ENCODE assay signal across 7 cellular contexts in genomic region chr7:5636914-5637313, GRCh38. TPM values are rescaled to one million over a fixed set of nuclear protein-coding genes. Genes with fewer than 3 reads are reported as not detected.
DNase-seq lines count a peak whose midpoint lies in the region; ATAC-seq and TF ChIP-seq lines count a peak whose summit lies in the region.

No MANE protein-coding gene starts in this region.

- DNase-seq in cardiac fibroblast (ENCODE audit: low read depth in 2 of 2) (peak; percentile 88 to 93), left kidney (ENCODE audit: low read depth, low spot score) (peak; percentile 80), testis (peak; percentile 80), DMS53 (lab: John Stamatoyannopoulos, UW) (no peak)
- no peak for DNase-seq in activated naive CD4-positive, alpha-beta T cell treated with anti-CD3 and anti-CD28 coated beads, Interleukin-2, amount 50 U/mL, for 16 hours

- H3K27ac ChIP-seq in testis = peak overlapping the region; percentile 53 to 69

- TF ChIP-seq POLR2A in testis (IDR thresholded peaks at IDR 0.05) = no peak

- no peak for ATAC-seq in GM19324 (IDR thresholded peaks at IDR 0.05; ENCODE audit: low FRiP score, unreplicated experiment)

- intact Hi-C loops in testis (cut with DNase I; ENCODE audit: low total_unique reads) = no loop called here

- no peaks in the 10 kb centered on the region for H3K36me3 ChIP-seq in testis (ENCODE audit: low read depth, missing control alignments)

- H3K9me3 ChIP-seq in testis = no peaks in the 10 kb centered on the region

- H3K4me3 ChIP-seq in cardiac fibroblast (replicated peaks in 1 of 2; ENCODE audit: low read depth in 2 of 2, low read length in 2 of 2) (no peak overlapping the region), testis (no peak overlapping the region)

- no peak for TF ChIP-seq RAD21 in Ishikawa (IDR thresholded peaks at IDR 0.05; ENCODE audit: low read depth)

- no peak for TF ChIP-seq EP300 in Ishikawa (IDR thresholded peaks at IDR 0.05; ENCODE audit: borderline replicate concordance)

- no peak for TF ChIP-seq CTCF in cardiac fibroblast (IDR thresholded peaks at IDR 0.05; ENCODE audit: low read depth, low read length)
- no peak for TF ChIP-seq CTCF in testis (IDR thresholded peaks at IDR 0.05)

- 28 to 57% methylated on average over 6 of the region's 6 CpGs for WGBS in testis, 2 donors

- peaks cover 53% of the 10 kb centered on the region for H3K4me1 ChIP-seq in testis

- H3K27me3 ChIP-seq in testis = no peaks in the 10 kb centered on the region

TF ChIP-seq in Ishikawa, 13 proteins besides CTCF, POLR2A, EP300 and RAD21:
- TF ChIP-seq TAF1 (IDR thresholded peaks at IDR 0.05; ENCODE audit: low read depth) = no peak
- TF ChIP-seq TEAD4 (IDR thresholded peaks at IDR 0.05) = 0 out of 2 replicates have a peak, but pooled peaks have one; percentile 20
TF ChIP-seq in Ishikawa: peak in this region for 1.

RNA-seq across cellular contexts. Expression of gene FSCN1, which starts 44.3 kb away (rescaled TPM):
- 100 to 1,000 TPM; 210 to 293 TPM for total RNA-seq in testis
- 75.5 TPM for polyA plus RNA-seq in testis (ENCODE audit: insufficient read depth, low read depth, low replicate concordance)

Comparison
In these comparisons a context has a peak if more than half of its experiments do, and no peak if none do; other contexts are left out.
1. DNase-seq: peak in cardiac fibroblast (2 of 2), left kidney (single experiment) and testis (single experiment); none in DMS53 (single experiment) and activated naive CD4-positive, alpha-beta T cell treated with anti-CD3 and anti-CD28 coated beads, Interleukin-2, amount 50 U/mL, for 16 hours (single experiment).